In the genomic region with DNA sequence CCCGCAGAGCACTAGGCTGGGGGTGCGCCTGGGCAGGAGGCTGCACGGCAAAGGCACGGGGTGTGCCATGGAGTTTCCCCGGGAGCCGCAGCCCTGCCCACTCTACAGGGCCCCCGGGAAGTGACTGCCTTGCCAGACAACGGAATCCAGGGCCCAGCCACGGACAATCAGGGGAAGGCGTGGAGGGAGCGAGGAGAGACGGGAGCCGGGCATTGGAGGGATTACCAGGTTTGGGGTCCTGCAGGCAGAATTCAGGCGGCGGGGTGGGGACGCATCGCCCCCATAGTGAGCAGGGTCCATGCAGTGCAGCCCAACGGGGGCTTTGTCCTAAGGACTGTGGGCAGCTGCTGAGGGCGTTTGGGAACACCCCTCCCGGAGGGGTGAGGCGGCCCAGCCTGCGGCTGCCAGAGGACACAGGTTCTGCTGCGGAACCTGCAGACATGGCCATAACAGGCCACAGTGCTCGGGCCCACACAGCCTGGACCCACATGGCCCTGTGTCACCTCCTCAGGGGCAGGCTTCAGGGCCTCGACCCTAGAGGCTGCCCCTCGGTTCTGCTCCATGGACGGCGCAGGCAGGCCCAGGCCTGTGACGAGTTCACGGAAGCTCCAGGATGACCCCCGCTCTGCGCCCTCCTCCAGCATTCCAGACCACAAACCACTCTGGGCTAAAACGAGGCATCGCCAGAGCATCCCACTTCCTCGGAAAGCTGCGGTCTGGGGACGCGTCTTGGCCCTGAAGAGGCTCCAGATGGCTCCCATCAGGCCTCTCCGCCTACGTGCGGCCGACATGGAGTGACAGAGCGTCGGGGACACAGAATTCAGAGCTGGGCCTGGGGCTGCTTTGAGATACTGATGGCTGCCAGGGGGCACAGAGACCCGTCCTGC, we compare ENCODE assay signal across 16 cellular contexts. TPM values are rescaled to one million over a fixed set of nuclear protein-coding genes. Genes with fewer than 3 reads are reported as not detected.
DNase-seq lines count a peak whose midpoint lies in the region; ATAC-seq and TF ChIP-seq lines count a peak whose summit lies in the region.
"Had no signal": no experiment of that assay in that cellular context is flagged by ENCODE, and none has a peak within 500 bp of the region (broad histone marks: within the 10 kb centered on the region; RNA-seq: fewer than 3 reads in every experiment).

No MANE protein-coding gene starts in this region.

- peak; percentile 86 for DNase-seq in AG04450 (ENCODE audit: low read depth, low spot score)
- DNase-seq in SK-N-DZ (ENCODE audit: low spot score): peak; percentile 32
- DNase-seq in Right ventricle myocardium inferior (ENCODE audit: missing footprints): peak; percentile 86
- DNase-seq in osteocyte (ENCODE audit: extremely low spot score, unreplicated experiment): peak; percentile 82
- DNase-seq in NCI-H2227 (lab: John Stamatoyannopoulos, UW; ENCODE audit: unreplicated experiment): no peak
- DNase-seq in NCI-H1105 treated with DMSO at 0.1 percent for 48 hours (lab: John Stamatoyannopoulos, UW): no peak
- DNase-seq in activated T-cell treated with anti-CD3 and anti-CD28 coated beads for 4 hours: no peak
- DNase-seq: activated CD4-positive, alpha-beta memory T cell treated with anti-CD3 and anti-CD28 coated beads, Interleukin-2, amount 10 ng/mL, durations not matched to agents 7 days and 5 days; activated naive CD4-positive, alpha-beta T cell treated with anti-CD3 and anti-CD28 coated beads, Interleukin-2, amount 50 U/mL, for 16 hours; naive B cell; NCI-H1694 treated with DMSO at 0.1 percent for 48 hours; stimulated activated CD4-positive, alpha-beta T cell treated with anti-CD3 and anti-CD28 coated beads, Interleukin-1b, Interleukin-23, amount 100 ng/mL, for 48 hours; stimulated activated naive CD4-positive, alpha-beta T cell had no signal

- peak overlapping the region; percentile 92 for H3K27ac ChIP-seq in AG04450 (ENCODE audit: low read depth, low read length)

- no peak overlapping the region for H3K27ac Mint-ChIP-seq in osteocyte (ENCODE audit: unreplicated experiment)
- H3K27ac Mint-ChIP-seq: activated CD4-positive, alpha-beta memory T cell treated with anti-CD3 and anti-CD28 coated beads, Interleukin-2, amount 10 ng/mL, durations not matched to agents 7 days and 5 days; naive B cell; T-helper 1 cell treated with Interleukin-12 subunit alpha and Interleukin-12 subunit beta and Interleukin-4 antibody, amounts not matched to agents 30 μg/mL and 1 μg/mL, for 36 hours had no signal

- H3K27me3 ChIP-seq in AG04450 (ENCODE audit: control insufficient read depth, insufficient read depth, low read length): no peaks in the 10 kb centered on the region

- CTCF ChIA-PET in AG04450 (lab: Charles Lee): no interaction called here

- POLR2A ChIA-PET in AG04450 (lab: Yijun Ruan, JAX): interaction anchor here (0.7 to 1.5 kb wide), 9 partner anchors 8 to 61 kb away, joined by 3 to 16 read pairs (median 5); partner anchors contain the start of gene COL6A1

- H3K36me3 Mint-ChIP-seq in osteocyte (ENCODE audit: unreplicated experiment): no peaks in the 10 kb centered on the region
- H3K36me3 Mint-ChIP-seq: naive B cell had no signal

- peaks cover 29% of the 10 kb centered on the region for H3K9me3 ChIP-seq in AG04450 (ENCODE audit: control insufficient read depth, insufficient read depth, low read length)

- TF ChIP-seq CTCF in AG04450 (IDR thresholded peaks at IDR 0.05; ENCODE audit: low read depth, low read length): no peak
- no peak for TF ChIP-seq CTCF in osteocyte (IDR thresholded peaks at IDR 0.05)

- intact Hi-C loops in Right ventricle myocardium inferior (cut with DNase I): no loop called here

- no peak overlapping the region for H3K4me3 ChIP-seq in AG04450 (ENCODE audit: low read depth, low read length)

- H3K4me1 Mint-ChIP-seq in osteocyte (ENCODE audit: unreplicated experiment): peaks cover 23% of the 10 kb centered on the region
- H3K4me1 Mint-ChIP-seq: activated CD4-positive, alpha-beta memory T cell treated with anti-CD3 and anti-CD28 coated beads, Interleukin-2, amount 10 ng/mL, durations not matched to agents 7 days and 5 days; naive B cell had no signal

- H3K9me3 Mint-ChIP-seq in osteocyte (ENCODE audit: unreplicated experiment): no peaks in the 10 kb centered on the region
- H3K9me3 Mint-ChIP-seq: T-helper 1 cell treated with Interleukin-12 subunit alpha and Interleukin-12 subunit beta and Interleukin-4 antibody, amounts not matched to agents 30 μg/mL and 1 μg/mL, for 36 hours had no signal

- no peaks in the 10 kb centered on the region for H3K27me3 Mint-ChIP-seq in osteocyte (ENCODE audit: unreplicated experiment)

- H3K4me3 Mint-ChIP-seq in osteocyte (ENCODE audit: unreplicated experiment): no peak overlapping the region
- H3K4me3 Mint-ChIP-seq: activated CD4-positive, alpha-beta memory T cell treated with anti-CD3 and anti-CD28 coated beads, Interleukin-2, amount 10 ng/mL, durations not matched to agents 7 days and 5 days; naive B cell; T-helper 1 cell treated with Interleukin-12 subunit alpha and Interleukin-12 subunit beta and Interleukin-4 antibody, amounts not matched to agents 30 μg/mL and 1 μg/mL, for 36 hours had no signal

- peak; percentile 71 for ATAC-seq in Right ventricle myocardium inferior
- ATAC-seq in HG02588 (IDR thresholded peaks at IDR 0.05; ENCODE audit: unreplicated experiment): no peak

RNA-seq across cellular contexts. Expression of gene COL6A1, which starts 54.5 kb away (rescaled TPM):
- 493 and 591 TPM in 2 replicates for polyA plus RNA-seq in AG04450 (2011; rRNA removed)
- 196 and 210 TPM in 2 replicates for polyA minus RNA-seq in AG04450 (2011; rRNA and poly(A)+ RNA removed)
- 58.6 and 64.7 TPM in 2 replicates for polyA plus RNA-seq in SK-N-DZ (2014; cell fraction: cytosol; rRNA removed)
- 367 and 476 TPM in 2 replicates for polyA plus RNA-seq in SK-N-DZ (2014; cell fraction: nucleus; rRNA removed)
- total RNA-seq in Right ventricle myocardium inferior (228 TPM), osteocyte (1,503 and 1,582 TPM in 2 replicates)
- total RNA-seq: OCI-LY7 had no signal

Comparison
In these comparisons a context has a peak if more than half of its experiments do, and no peak if none do; other contexts are left out.
1. DNase-seq: peak in AG04450 (single experiment), SK-N-DZ (single experiment), Right ventricle myocardium inferior (single experiment) and osteocyte (single experiment); none in NCI-H2227 (single experiment), NCI-H1105 treated with DMSO at 0.1 percent for 48 hours (single experiment) and activated T-cell treated with anti-CD3 and anti-CD28 coated beads for 4 hours (single experiment).